In genomic region chrX:155641371-155641770, GRCh38 we compare ENCODE assay signal across 8 cellular contexts. TPM values are rescaled to one million over a fixed set of nuclear protein-coding genes. Genes with fewer than 3 reads are reported as not detected.
DNase-seq lines count a peak whose midpoint lies in the region; ATAC-seq and TF ChIP-seq lines count a peak whose summit lies in the region.
"Not testable (repeated sequence)": the region's sequence is repeated elsewhere in the genome, so short reads cannot be mapped to it uniquely, and the experiment has no call there.

No MANE protein-coding gene starts in this region.

- H3K36me3 ChIP-seq in HUES48 (ENCODE audit: control insufficient read depth, insufficient read depth, low read length); endodermal cell (ENCODE audit: control insufficient read depth, insufficient read depth, low read length); hepatocyte (replicated peaks; ENCODE audit: insufficient read depth, low read depth); skeletal muscle satellite cell (ENCODE audit: insufficient read depth, low read length): not testable (repeated sequence)

- H3K4me2 ChIP-seq in hepatocyte, result peak overlapping the region; percentile 68
- H3K4me2 ChIP-seq in skeletal muscle satellite cell (ENCODE audit: low read length), result peak overlapping the region; percentile 69

- not testable (repeated sequence) for H3K27ac ChIP-seq in AG04450 (ENCODE audit: low read depth, low read length); HUES48 (ENCODE audit: low read depth, low read length); endodermal cell (ENCODE audit: low read depth, low read length)
- peak overlapping the region; percentile 7 for H3K27ac ChIP-seq in hepatocyte

- H3K4me1 Mint-ChIP-seq in WTC11 (peaks cover 23% of the 10 kb centered on the region), endodermal cell (peaks cover 18% of the 10 kb centered on the region)
- not testable (repeated sequence) for H3K4me1 Mint-ChIP-seq in activated naive CD8-positive, alpha-beta T cell treated with anti-CD3 and anti-CD28 coated beads, Interleukin-2, amount 10 ng/mL, durations not matched to agents 7 days and 5 days; naive B cell

- H3K36me3 Mint-ChIP-seq in WTC11; activated naive CD8-positive, alpha-beta T cell treated with anti-CD3 and anti-CD28 coated beads, Interleukin-2, amount 10 ng/mL, durations not matched to agents 7 days and 5 days; endodermal cell (ENCODE audit: low read depth); naive B cell: not testable (repeated sequence)

- POLR2A ChIA-PET in AG04450 (lab: Yijun Ruan, JAX); WTC11 (lab: Charles Lee); activated naive CD8-positive, alpha-beta T cell treated with anti-CD3 and anti-CD28 coated beads, Interleukin-2, amount 10 ng/mL, durations not matched to agents 7 days and 5 days (lab: Charles Lee): not testable (repeated sequence)

- not testable (repeated sequence) for ATAC-seq in WTC11; activated naive CD8-positive, alpha-beta T cell treated with anti-CD3 and anti-CD28 coated beads, Interleukin-2, amount 10 ng/mL, durations not matched to agents 7 days and 5 days (ENCODE audit: low read depth); naive B cell (ENCODE audit: low read depth in 2 of 2)

- WGBS in endodermal cell (ENCODE audit: insufficient coverage in 1 of 2, insufficient read length in 1 of 2), 2 experiments, result 55 to 59% methylated on average over 9 to 14 of the region's 14 CpGs
- WGBS in hepatocyte (ENCODE audit: low lambda C conversion rate, missing lambda C conversion rate), result 45% methylated on average over 14 of the region's 14 CpGs

- H3K79me2 ChIP-seq in hepatocyte, result not testable (repeated sequence)

- H3K27me3 ChIP-seq in AG04450 (ENCODE audit: control insufficient read depth, insufficient read depth, low read length); HUES48 (ENCODE audit: control insufficient read depth, insufficient read depth, low read length); endodermal cell (ENCODE audit: control insufficient read depth, insufficient read depth, low read length, poor library complexity, severe bottlenecking); hepatocyte; skeletal muscle satellite cell (ENCODE audit: control insufficient read depth, insufficient read depth, low read length): not testable (repeated sequence)

- H3K9me3 Mint-ChIP-seq in WTC11; activated naive CD8-positive, alpha-beta T cell treated with anti-CD3 and anti-CD28 coated beads, Interleukin-2, amount 10 ng/mL, durations not matched to agents 7 days and 5 days; naive B cell: not testable (repeated sequence)
- peaks cover 48% of the 10 kb centered on the region for H3K9me3 Mint-ChIP-seq in endodermal cell

- H3K4me3 ChIP-seq in AG04450 (ENCODE audit: low read depth, low read length) (peak overlapping the region; percentile 22; the same call in 1 of the 2 replicates), HUES48 (ENCODE audit: low read depth, low read length) (peak overlapping the region; percentile 51), endodermal cell (ENCODE audit: low read length) (peak overlapping the region; percentile 49), skeletal muscle satellite cell (ENCODE audit: low read length) (peak overlapping the region; percentile 55)
- H3K4me3 ChIP-seq in hepatocyte, result not testable (repeated sequence)

- not testable (repeated sequence) for H3K27me3 Mint-ChIP-seq in WTC11 (ENCODE audit: low read depth); activated naive CD8-positive, alpha-beta T cell treated with anti-CD3 and anti-CD28 coated beads, Interleukin-2, amount 10 ng/mL, durations not matched to agents 7 days and 5 days; endodermal cell (ENCODE audit: insufficient read depth); naive B cell

- not testable (repeated sequence) for TF ChIP-seq CTCF in AG04450 (IDR thresholded peaks at IDR 0.05; ENCODE audit: low read depth, low read length); WTC11 (IDR thresholded peaks at IDR 0.05); endodermal cell (conservative IDR thresholded peaks at IDR 0.05); hepatocyte (IDR thresholded peaks at IDR 0.05; ENCODE audit: poor library complexity)

- H3K9me2 ChIP-seq in hepatocyte (replicated peaks; ENCODE audit: insufficient read depth), result not testable (repeated sequence)

- H3K4me3 Mint-ChIP-seq in WTC11, result peak overlapping the region; percentile 87
- peak overlapping the region; percentile 85 for H3K4me3 Mint-ChIP-seq in activated naive CD8-positive, alpha-beta T cell treated with anti-CD3 and anti-CD28 coated beads, Interleukin-2, amount 10 ng/mL, durations not matched to agents 7 days and 5 days
- H3K4me3 Mint-ChIP-seq in endodermal cell, result peak overlapping the region; percentile 59
- peak overlapping the region; percentile 62 to 89 (median 85) for H3K4me3 Mint-ChIP-seq in naive B cell

- H3K9me3 ChIP-seq in AG04450 (ENCODE audit: control insufficient read depth, insufficient read depth, low read length); endodermal cell (ENCODE audit: control insufficient read depth, low read length); hepatocyte (ENCODE audit: low read depth); skeletal muscle satellite cell (replicated peaks; ENCODE audit: low read length): not testable (repeated sequence)
- peaks cover 24% of the 10 kb centered on the region; the same call in 1 of the 2 replicates for H3K9me3 ChIP-seq in HUES48 (ENCODE audit: control insufficient read depth, insufficient read depth, low read length)

- peak overlapping the region; percentile 97 for H3K27ac Mint-ChIP-seq in WTC11
- peak overlapping the region; percentile 88 for H3K27ac Mint-ChIP-seq in activated naive CD8-positive, alpha-beta T cell treated with anti-CD3 and anti-CD28 coated beads, Interleukin-2, amount 10 ng/mL, durations not matched to agents 7 days and 5 days
- peak overlapping the region; percentile 94 for H3K27ac Mint-ChIP-seq in endodermal cell
- H3K27ac Mint-ChIP-seq in naive B cell, result peak overlapping the region in 1 of 6 donors; percentile 19

- peak overlapping the region; percentile 34 for H2AFZ ChIP-seq in hepatocyte

- not testable (repeated sequence) for DNase-seq in AG04450 (ENCODE audit: low read depth, low spot score); WTC11 (ENCODE audit: low spot score); activated naive CD8-positive, alpha-beta T cell treated with anti-CD3 and anti-CD28 coated beads, Interleukin-2, amount 10 ng/mL, durations not matched to agents 7 days and 5 days; hepatocyte (ENCODE audit: low spot score); naive B cell
- peak; percentile 45 for DNase-seq in endodermal cell

- H3K4me1 ChIP-seq in HUES48 (ENCODE audit: control insufficient read depth, insufficient read depth, low read length); endodermal cell (ENCODE audit: control insufficient read depth, insufficient read depth, low read length); hepatocyte (ENCODE audit: insufficient read depth); skeletal muscle satellite cell (ENCODE audit: control insufficient read depth, insufficient read depth, low read length): not testable (repeated sequence)

- H3K9ac ChIP-seq in HUES48 (ENCODE audit: low read depth, low read length) (peak overlapping the region; percentile 76), endodermal cell (ENCODE audit: extremely low read depth, low read length, poor library complexity, severe bottlenecking) (peak overlapping the region; percentile 30)
- not testable (repeated sequence) for H3K9ac ChIP-seq in skeletal muscle satellite cell (ENCODE audit: low read depth, low read length)

- H4K20me1 ChIP-seq in hepatocyte (ENCODE audit: insufficient read depth, poor library complexity, severe bottlenecking), result not testable (repeated sequence)

- CTCF ChIA-PET in AG04450 (lab: Charles Lee); WTC11 (lab: Charles Lee): not testable (repeated sequence)

RNA-seq across cellular contexts. Expression of gene TMLHE, which starts 28.6 kb away (rescaled TPM):
- polyA plus RNA-seq in AG04450 (2011; rRNA removed) (23.0 and 24.6 TPM in 2 replicates), hepatocyte (12.3 and 15.3 TPM in 2 replicates), naive B cell (ENCODE audit: low read depth in 6 of 6) (10 to 100 TPM; 21.2 to 38.5 (median 28.8) TPM)
- polyA minus RNA-seq in AG04450 (2011; rRNA and poly(A)+ RNA removed), result 62.6 and 72.6 TPM in 2 replicates
- total RNA-seq in WTC11 (2021) (10.8 to 13.8 TPM (median 11.2 TPM) in 3 replicates), endodermal cell (10 to 100 TPM; 20.5 to 24.1 TPM), hepatocyte (19.5 and 25.6 TPM in 2 replicates)
- 10 to 100 TPM; 14.3 to 15.0 TPM for total RNA-seq in activated naive CD8-positive, alpha-beta T cell treated with anti-CD3 and anti-CD28 coated beads, Interleukin-2, amount 10 ng/mL, durations not matched to agents 7 days and 5 days
- polyA plus RNA-seq in endodermal cell (2013, experiment 1 of 2), result 19.9 TPM
- 16.8 TPM for polyA plus RNA-seq in endodermal cell (2013, experiment 2 of 2)
- total RNA-seq in skeletal muscle satellite cell (2012; rRNA removed), result 10.4 and 11.1 TPM in 2 replicates

RNA-seq across cellular contexts. Expression of gene SPRY3, which starts 29.0 kb away (rescaled TPM):
- 0.66 and 0.69 TPM in 2 replicates for polyA plus RNA-seq in AG04450 (2011; rRNA removed)
- 0.87 and 0.91 TPM in 2 replicates for polyA minus RNA-seq in AG04450 (2011; rRNA and poly(A)+ RNA removed)
- 2.6 to 3.6 TPM (median 3.3 TPM) in 3 replicates for total RNA-seq in WTC11 (2021)
- under 1 TPM; 0.33 to 0.40 TPM for total RNA-seq in activated naive CD8-positive, alpha-beta T cell treated with anti-CD3 and anti-CD28 coated beads, Interleukin-2, amount 10 ng/mL, durations not matched to agents 7 days and 5 days
- total RNA-seq in endodermal cell, result 1 to 10 TPM; 1.2 to 1.5 TPM
- polyA plus RNA-seq in endodermal cell (2013, experiment 1 of 2), result 1.1 TPM
- polyA plus RNA-seq in endodermal cell (2013, experiment 2 of 2), result 1.0 TPM
- total RNA-seq in hepatocyte, result 1.5 and 1.9 TPM in 2 replicates
- polyA plus RNA-seq in hepatocyte, result 0.41 and 0.65 TPM in 2 replicates
- under 1 TPM in 3 of 6 donors, not detected in 3; 0.05 to 0.08 (median 0.05) TPM for polyA plus RNA-seq in naive B cell (ENCODE audit: low read depth in 6 of 6)
- 0.44 and 0.51 TPM in 2 replicates for total RNA-seq in skeletal muscle satellite cell (2012; rRNA removed)
